In the genomic region with DNA sequence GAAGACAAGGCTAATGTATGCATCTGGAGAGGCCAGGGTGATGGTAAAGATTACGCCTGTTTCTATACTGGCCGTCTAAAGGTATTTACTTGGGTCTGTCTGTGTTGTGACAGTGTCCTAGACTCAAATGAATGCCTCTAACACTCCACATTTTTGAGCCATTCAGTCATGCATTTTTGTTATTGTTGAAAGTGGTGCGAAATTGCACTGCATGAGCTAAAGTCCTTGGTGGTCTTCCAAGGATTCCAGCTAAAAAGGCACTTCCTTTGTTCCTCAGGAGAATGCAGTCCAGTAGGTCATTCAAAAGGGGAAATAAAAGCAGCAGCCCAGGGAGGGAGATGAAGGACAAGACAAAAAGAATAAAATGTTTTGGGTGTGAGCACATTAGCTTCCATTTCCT, we compare ENCODE assay signal across 1 cellular context.
TF ChIP-seq lines count a peak whose summit lies in the region.

No MANE protein-coding gene starts in this region.

TF ChIP-seq in GM23338, 12 proteins besides CTCF, POLR2A, EP300 and RAD21 (continued from another document):
- TF ChIP-seq, protein P1, sequence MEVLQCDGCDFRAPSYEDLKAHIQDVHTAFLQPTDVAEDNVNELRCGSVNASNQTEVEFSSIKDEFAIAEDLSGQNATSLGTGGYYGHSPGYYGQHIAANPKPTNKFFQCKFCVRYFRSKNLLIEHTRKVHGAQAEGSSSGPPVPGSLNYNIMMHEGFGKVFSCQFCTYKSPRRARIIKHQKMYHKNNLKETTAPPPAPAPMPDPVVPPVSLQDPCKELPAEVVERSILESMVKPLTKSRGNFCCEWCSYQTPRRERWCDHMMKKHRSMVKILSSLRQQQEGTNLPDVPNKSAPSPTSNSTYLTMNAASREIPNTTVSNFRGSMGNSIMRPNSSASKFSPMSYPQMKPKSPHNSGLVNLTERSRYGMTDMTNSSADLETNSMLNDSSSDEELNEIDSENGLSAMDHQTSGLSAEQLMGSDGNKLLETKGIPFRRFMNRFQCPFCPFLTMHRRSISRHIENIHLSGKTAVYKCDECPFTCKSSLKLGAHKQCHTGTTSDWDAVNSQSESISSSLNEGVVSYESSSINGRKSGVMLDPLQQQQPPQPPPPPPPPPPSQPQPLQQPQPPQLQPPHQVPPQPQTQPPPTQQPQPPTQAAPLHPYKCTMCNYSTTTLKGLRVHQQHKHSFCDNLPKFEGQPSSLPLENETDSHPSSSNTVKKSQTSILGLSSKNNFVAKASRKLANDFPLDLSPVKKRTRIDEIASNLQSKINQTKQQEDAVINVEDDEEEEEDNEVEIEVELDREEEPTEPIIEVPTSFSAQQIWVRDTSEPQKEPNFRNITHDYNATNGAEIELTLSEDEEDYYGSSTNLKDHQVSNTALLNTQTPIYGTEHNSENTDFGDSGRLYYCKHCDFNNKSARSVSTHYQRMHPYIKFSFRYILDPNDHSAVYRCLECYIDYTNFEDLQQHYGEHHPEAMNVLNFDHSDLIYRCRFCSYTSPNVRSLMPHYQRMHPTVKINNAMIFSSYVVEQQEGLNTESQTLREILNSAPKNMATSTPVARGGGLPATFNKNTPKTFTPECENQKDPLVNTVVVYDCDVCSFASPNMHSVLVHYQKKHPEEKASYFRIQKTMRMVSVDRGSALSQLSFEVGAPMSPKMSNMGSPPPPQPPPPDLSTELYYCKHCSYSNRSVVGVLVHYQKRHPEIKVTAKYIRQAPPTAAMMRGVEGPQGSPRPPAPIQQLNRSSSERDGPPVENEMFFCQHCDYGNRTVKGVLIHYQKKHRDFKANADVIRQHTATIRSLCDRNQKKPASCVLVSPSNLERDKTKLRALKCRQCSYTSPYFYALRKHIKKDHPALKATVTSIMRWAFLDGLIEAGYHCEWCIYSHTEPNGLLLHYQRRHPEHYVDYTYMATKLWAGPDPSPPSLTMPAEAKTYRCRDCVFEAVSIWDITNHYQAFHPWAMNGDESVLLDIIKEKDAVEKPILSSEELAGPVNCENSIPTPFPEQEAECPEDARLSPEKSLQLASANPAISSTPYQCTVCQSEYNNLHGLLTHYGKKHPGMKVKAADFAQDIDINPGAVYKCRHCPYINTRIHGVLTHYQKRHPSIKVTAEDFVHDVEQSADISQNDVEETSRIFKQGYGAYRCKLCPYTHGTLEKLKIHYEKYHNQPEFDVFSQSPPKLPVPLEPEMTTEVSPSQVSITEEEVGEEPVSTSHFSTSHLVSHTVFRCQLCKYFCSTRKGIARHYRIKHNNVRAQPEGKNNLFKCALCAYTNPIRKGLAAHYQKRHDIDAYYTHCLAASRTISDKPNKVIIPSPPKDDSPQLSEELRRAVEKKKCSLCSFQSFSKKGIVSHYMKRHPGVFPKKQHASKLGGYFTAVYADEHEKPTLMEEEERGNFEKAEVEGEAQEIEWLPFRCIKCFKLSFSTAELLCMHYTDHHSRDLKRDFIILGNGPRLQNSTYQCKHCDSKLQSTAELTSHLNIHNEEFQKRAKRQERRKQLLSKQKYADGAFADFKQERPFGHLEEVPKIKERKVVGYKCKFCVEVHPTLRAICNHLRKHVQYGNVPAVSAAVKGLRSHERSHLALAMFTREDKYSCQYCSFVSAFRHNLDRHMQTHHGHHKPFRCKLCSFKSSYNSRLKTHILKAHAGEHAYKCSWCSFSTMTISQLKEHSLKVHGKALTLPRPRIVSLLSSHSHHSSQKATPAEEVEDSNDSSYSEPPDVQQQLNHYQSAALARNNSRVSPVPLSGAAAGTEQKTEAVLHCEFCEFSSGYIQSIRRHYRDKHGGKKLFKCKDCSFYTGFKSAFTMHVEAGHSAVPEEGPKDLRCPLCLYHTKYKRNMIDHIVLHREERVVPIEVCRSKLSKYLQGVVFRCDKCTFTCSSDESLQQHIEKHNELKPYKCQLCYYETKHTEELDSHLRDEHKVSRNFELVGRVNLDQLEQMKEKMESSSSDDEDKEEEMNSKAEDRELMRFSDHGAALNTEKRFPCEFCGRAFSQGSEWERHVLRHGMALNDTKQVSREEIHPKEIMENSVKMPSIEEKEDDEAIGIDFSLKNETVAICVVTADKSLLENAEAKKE (CRISPR knock-in tag; IDR thresholded peaks at IDR 0.05): no peak
